23 cellular contexts compared by ENCODE assay signal in genomic region chr16:58938856-58939255, GRCh38.
A peak's percentile ranks its signal among the peaks of the same experiment; 100 is the strongest.
DNase-seq lines count a peak whose midpoint lies in the region; ATAC-seq and TF ChIP-seq lines count a peak whose summit lies in the region.
"Had no signal": no experiment of that assay in that cellular context is flagged by ENCODE, and none has a peak within 500 bp of the region (broad histone marks: within the 10 kb centered on the region; RNA-seq: fewer than 3 reads in every experiment).

No MANE protein-coding gene starts in this region.

- no peaks in the 10 kb centered on the region for H3K79me1 ChIP-seq in H9 (ENCODE audit: insufficient read depth, low read depth, low read length, poor library complexity, severe bottlenecking)
- no peaks in the 10 kb centered on the region for H3K79me1 ChIP-seq in mesendoderm (ENCODE audit: low read length)

- POLR2A ChIA-PET in WTC11 (lab: Charles Lee): interaction anchor here (0.5 kb wide), 1 partner anchor 195 kb away, joined by 3 read pairs; no protein-coding TSS in a partner anchor

- H3K9me3 Mint-ChIP-seq in H9: peaks cover 6 to 10% of the 10 kb centered on the region in 2 experiments; a peak in 2 of 5 replicates
- H3K9me3 Mint-ChIP-seq in WTC11: peaks cover 15% of the 10 kb centered on the region
- H3K9me3 Mint-ChIP-seq in progenitor cell of endocrine pancreas (ENCODE audit: low read depth): peaks cover 9% of the 10 kb centered on the region

- peak overlapping the region; percentile 65 for H4K5ac ChIP-seq in H9 (ENCODE audit: insufficient read length, low read depth, low read length)
- H4K5ac ChIP-seq in mesendoderm (ENCODE audit: low read length): no peak overlapping the region

- H3K27ac Mint-ChIP-seq in H9 (peak overlapping the region in 2 of 3 experiments; percentile 5 to 45; a peak in 3 of 7 replicates), WTC11 (peak overlapping the region; percentile 25), progenitor cell of endocrine pancreas (peak overlapping the region; percentile 32)
- H3K27ac Mint-ChIP-seq: IgD-negative memory B cell had no signal

- no peak overlapping the region for H3T11ph ChIP-seq in H9 (ENCODE audit: low read length)

- H3K4me1 Mint-ChIP-seq in H9: peaks cover 13 to 17% of the 10 kb centered on the region in 2 experiments
- H3K4me1 Mint-ChIP-seq in WTC11: peaks cover 27% of the 10 kb centered on the region
- peaks cover 19% of the 10 kb centered on the region for H3K4me1 Mint-ChIP-seq in progenitor cell of endocrine pancreas (ENCODE audit: low read depth)

- H2AK5ac ChIP-seq in H9 (ENCODE audit: insufficient read length, low read length) (no peak overlapping the region), mesendoderm (ENCODE audit: low read length) (no peak overlapping the region)

- H3K4me3 Mint-ChIP-seq in H9 (no peak overlapping the region), WTC11 (no peak overlapping the region), progenitor cell of endocrine pancreas (ENCODE audit: low read depth) (no peak overlapping the region)
- H3K4me3 Mint-ChIP-seq: IgD-negative memory B cell had no signal

- no peak overlapping the region for H2BK20ac ChIP-seq in H9 (ENCODE audit: low read depth, low read length, poor library complexity, severe bottlenecking)

- H3K18ac ChIP-seq in H9 (ENCODE audit: insufficient read length, low read depth, low read length): no peak overlapping the region
- H3K18ac ChIP-seq in mesendoderm (ENCODE audit: low read length): peak overlapping the region; percentile 53

- peak overlapping the region; percentile 69 for H2AFZ ChIP-seq in H9 (ENCODE audit: low read length)

- H3K36me3 ChIP-seq in mesendoderm (ENCODE audit: control insufficient read depth, insufficient read depth, low read length): no peaks in the 10 kb centered on the region
- H3K36me3 ChIP-seq: BE2C, HAP-1 had no signal

- no peak overlapping the region for H2BK12ac ChIP-seq in H9 (ENCODE audit: insufficient read length, low read depth, low read length)

- CTCF ChIA-PET in WTC11 (lab: Charles Lee): interaction anchor here (0.8 to 1.6 kb wide), 2 partner anchors 124 to 210 kb away, joined by 3 to 7 read pairs; no protein-coding TSS in a partner anchor

- H3K27ac ChIP-seq in H9 (ENCODE audit: insufficient read length, low read depth, low read length): no peak overlapping the region
- no peak overlapping the region for H3K27ac ChIP-seq in mesendoderm (ENCODE audit: low read depth, low read length)
- H3K27ac ChIP-seq: A549 had no signal

- H4K8ac ChIP-seq in H9 (replicated peaks; ENCODE audit: insufficient read length, low read depth, low read length): no peak overlapping the region
- no peak overlapping the region for H4K8ac ChIP-seq in mesendoderm (ENCODE audit: low read depth, low read length)

- DNase-seq in H9 (no peak), WTC11 (ENCODE audit: low spot score) (no peak), mesendoderm (peak; percentile 40), progenitor cell of endocrine pancreas (ENCODE audit: low spot score, unreplicated experiment) (no peak), SHP77 (lab: John Stamatoyannopoulos, UW) (no peak), globus pallidus (ENCODE audit: low spot score) (no peak), kidney tubule cell (ENCODE audit: low spot score) (no peak)
- DNase-seq: BE2C, DMS53, MV-4-11, NCI-H1105 treated with DMSO at 0.1 percent for 48 hours, NCI-H1694, NCI-H2081, NCI-H2171, NCI-H446, NCI-H526, PC-3, Right ventricle myocardium superior, SK-N-SH had no signal

- H3K79me2 ChIP-seq in H9 (ENCODE audit: insufficient read depth, low read length): no peaks in the 10 kb centered on the region
- no peaks in the 10 kb centered on the region for H3K79me2 ChIP-seq in mesendoderm (ENCODE audit: control insufficient read depth, insufficient read depth, low read length)

- H3K27me3 ChIP-seq in H9 (ENCODE audit: insufficient read depth, low read length) (no peaks in the 10 kb centered on the region), mesendoderm (ENCODE audit: insufficient read depth, low read length, poor library complexity) (no peaks in the 10 kb centered on the region)
- H3K27me3 ChIP-seq: BE2C had no signal

- TF ChIP-seq CTCF in H9 (conservative IDR thresholded peaks at IDR 0.05) (no peak), WTC11 (IDR thresholded peaks at IDR 0.05) (no peak), progenitor cell of endocrine pancreas (IDR thresholded peaks at IDR 0.05; ENCODE audit: unreplicated experiment) (no peak)

- no peak overlapping the region for H3K4ac ChIP-seq in H9 (ENCODE audit: low read depth, low read length)
- H3K4ac ChIP-seq in mesendoderm (ENCODE audit: low read depth, low read length): no peak overlapping the region

- no peaks in the 10 kb centered on the region for H3K23me2 ChIP-seq in H9 (ENCODE audit: insufficient read length, low read depth, low read length, poor library complexity, severe bottlenecking)

- H3K56ac ChIP-seq in H9 (ENCODE audit: insufficient read length, low read depth, low read length) (no peak overlapping the region), mesendoderm (ENCODE audit: low read length) (peak overlapping the region; percentile 30)

- peak overlapping the region; percentile 37 for H3K4me2 ChIP-seq in H9 (ENCODE audit: insufficient read depth, insufficient read length, low read length)
- H3K4me2 ChIP-seq in mesendoderm (ENCODE audit: low read length): no peak overlapping the region
- H3K4me2 ChIP-seq: A549, SK-N-SH had no signal

- H3K27me3 Mint-ChIP-seq in H9 (ENCODE audit: low read depth) (no peaks in the 10 kb centered on the region), WTC11 (ENCODE audit: low read depth) (no peaks in the 10 kb centered on the region), progenitor cell of endocrine pancreas (peaks cover 4% of the 10 kb centered on the region)
- H3K27me3 Mint-ChIP-seq: IgD-negative memory B cell had no signal

- no peak overlapping the region for H3K4me3 ChIP-seq in mesendoderm (ENCODE audit: low read length)
- H3K4me3 ChIP-seq: A549, HAP-1 had no signal

- peak; percentile 89 for ATAC-seq in WTC11
- ATAC-seq in activated CD4-positive, CD25-positive, alpha-beta regulatory T cell treated with anti-CD3 and anti-CD28 coated beads, Interleukin-2, amount 50 U/mL, for 24 hours: no peak
- ATAC-seq: A549, PC-3 had no signal

- no CpG with 5 or more reads among the region's 6 CpGs for WGBS in H9 (ENCODE audit: extremely low coverage, insufficient read length, low lambda C conversion rate)
- no CpG with 5 or more reads among the region's 6 CpGs for WGBS in mesendoderm (ENCODE audit: extremely low coverage, insufficient coverage, low lambda C conversion rate)

- H3K36me3 Mint-ChIP-seq in H9 (ENCODE audit: insufficient read depth in 1 of 3, low read depth in 3 of 3) (peaks cover 0 to 8% (median 2%) of the 10 kb centered on the region in 3 experiments; a peak in 2 of 7 replicates), WTC11 (no peaks in the 10 kb centered on the region; the same call in 1 of the 2 replicates), progenitor cell of endocrine pancreas (ENCODE audit: insufficient read depth) (no peaks in the 10 kb centered on the region)
- H3K36me3 Mint-ChIP-seq: IgD-negative memory B cell had no signal

- no peak overlapping the region for H2BK5ac ChIP-seq in H9 (ENCODE audit: insufficient read length, low read length)
- no peak overlapping the region for H2BK5ac ChIP-seq in mesendoderm (ENCODE audit: low read length)

- H3K9me3 ChIP-seq in H9 (ENCODE audit: control insufficient read depth, low read depth, low read length): no peaks in the 10 kb centered on the region
- H3K9me3 ChIP-seq: BE2C, HAP-1, SK-N-SH had no signal

- H3K14ac ChIP-seq in H9 (ENCODE audit: insufficient read depth, low read length): peak overlapping the region; percentile 45

- H3K4me1 ChIP-seq in H9 (ENCODE audit: insufficient read depth, low read length) (peaks cover 8% of the 10 kb centered on the region), mesendoderm (ENCODE audit: control insufficient read depth, low read depth, low read length) (peaks cover 4% of the 10 kb centered on the region)
- H3K4me1 ChIP-seq: A549, BE2C, HAP-1 had no signal

- no peaks in the 10 kb centered on the region for H4K20me1 ChIP-seq in H9 (ENCODE audit: control insufficient read depth, insufficient read depth, insufficient read length)

- H4K91ac ChIP-seq in H9 (ENCODE audit: insufficient read length, low read depth, low read length): no peak overlapping the region

- H3K9ac ChIP-seq in H9 (ENCODE audit: extremely low read depth, insufficient read length, low read length) (no peak overlapping the region), mesendoderm (ENCODE audit: low read length) (no peak overlapping the region)
- H3K9ac ChIP-seq: SK-N-SH had no signal

- no peak overlapping the region for H2BK120ac ChIP-seq in H9 (ENCODE audit: low read depth, low read length, poor library complexity, severe bottlenecking)
- no peak overlapping the region for H2BK120ac ChIP-seq in mesendoderm (ENCODE audit: low read depth, low read length)

- H3K23ac ChIP-seq in H9 (ENCODE audit: insufficient read length, low read depth, low read length) (no peak overlapping the region), mesendoderm (ENCODE audit: low read length) (no peak overlapping the region)

- H2BK15ac ChIP-seq in H9 (ENCODE audit: low read depth, low read length) (no peak overlapping the region), mesendoderm (replicated peaks; ENCODE audit: low read depth) (no peak overlapping the region)

TF ChIP-seq in WTC11, 78 proteins besides CTCF, POLR2A, EP300 and RAD21 (continues in another document):
- no peak for TF ChIP-seq ZNF138 (CRISPR knock-in tag; conservative IDR thresholded peaks at IDR 0.05)
